Comparison of ENCODE assay signal across 15 cellular contexts in the genomic region with DNA sequence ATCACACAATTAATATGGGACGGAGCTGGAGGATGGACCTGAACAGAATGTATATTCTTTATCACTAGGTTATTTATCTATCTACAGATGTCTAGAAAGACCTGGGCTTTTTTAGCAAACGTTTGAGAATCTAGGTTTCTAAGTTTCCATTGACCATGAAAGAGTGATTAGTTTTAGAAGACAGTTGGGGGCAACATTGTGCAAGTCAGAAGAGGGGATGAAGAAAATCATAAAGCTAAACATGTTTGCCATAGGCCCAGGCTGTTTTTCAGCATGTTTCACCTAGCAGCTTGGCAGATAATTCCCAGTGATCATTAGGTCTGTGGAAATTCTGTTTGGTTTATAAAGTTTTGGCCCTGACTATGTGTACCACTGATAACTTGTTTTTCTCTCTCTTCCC. TPM values are rescaled to one million over a fixed set of nuclear protein-coding genes. Genes with fewer than 3 reads are reported as not detected.
DNase-seq lines count a peak whose midpoint lies in the region; TF ChIP-seq lines count a peak whose summit lies in the region.
"Had no signal": no experiment of that assay in that cellular context is flagged by ENCODE, and none has a peak within 500 bp of the region (broad histone marks: within the 10 kb centered on the region; RNA-seq: fewer than 3 reads in every experiment).

No MANE protein-coding gene starts in this region.

- TF ChIP-seq POLR2A in vagina (IDR thresholded peaks at IDR 0.05), result no peak

- H3F3A ChIP-seq in PC-9 (ENCODE audit: insufficient read depth, low read depth), result peaks cover 18% of the 10 kb centered on the region; the same call in 1 of the 2 replicates

- CTCF ChIA-PET in activated CD4-positive, alpha-beta T cell treated with anti-CD3 and anti-CD28 coated beads, Interleukin-2, amount 10 ng/mL, durations not matched to agents 7 days and 5 days (lab: Charles Lee), result interaction anchor here (0.6 to 1.6 kb wide), 5 partner anchors 11 to 45 kb away, joined by 3 to 5 read pairs (median 4); no protein-coding TSS in a partner anchor
- CTCF ChIA-PET in PC-9 (lab: Charles Lee), result no interaction called here

- H3K9me3 ChIP-seq in PC-9 (ENCODE audit: insufficient read depth, low read depth), result no peaks in the 10 kb centered on the region
- no peaks in the 10 kb centered on the region for H3K9me3 ChIP-seq in vagina
- H3K9me3 ChIP-seq: A549, upper lobe of left lung had no signal

- POLR2A ChIA-PET in activated CD4-positive, alpha-beta T cell treated with anti-CD3 and anti-CD28 coated beads, Interleukin-2, amount 10 ng/mL, durations not matched to agents 7 days and 5 days (lab: Charles Lee), result no interaction called here
- POLR2A ChIA-PET in PC-9 (lab: Charles Lee; ENCODE audit: unreplicated experiment), result interaction anchor here (0.7 kb wide), 1 partner anchor 28 kb away, joined by 8 read pairs; no protein-coding TSS in a partner anchor

- peak overlapping the region; percentile 36; the same call in 1 of the 2 replicates for H3K4me2 ChIP-seq in PC-9
- H3K4me2 ChIP-seq: A549 had no signal

- H4K20me1 ChIP-seq in PC-9 (ENCODE audit: insufficient read depth), result no peaks in the 10 kb centered on the region

- no peak overlapping the region for H3K4me3 Mint-ChIP-seq in activated CD4-positive, alpha-beta T cell treated with anti-CD3 and anti-CD28 coated beads, Interleukin-2, amount 10 ng/mL, durations not matched to agents 7 days and 5 days
- no peak overlapping the region for H3K4me3 Mint-ChIP-seq in chondrocyte (ENCODE audit: unreplicated experiment)
- H3K4me3 Mint-ChIP-seq: activated naive CD4-positive, alpha-beta T cell treated with anti-CD3 and anti-CD28 coated beads for 36 hours had no signal

- peaks cover 27% of the 10 kb centered on the region for H3K4me1 ChIP-seq in PC-9 (replicated peaks; ENCODE audit: insufficient read depth)
- no peaks in the 10 kb centered on the region for H3K4me1 ChIP-seq in vagina
- H3K4me1 ChIP-seq: A549 had no signal

- peak overlapping the region; percentile 6 for H3K27ac Mint-ChIP-seq in activated CD4-positive, alpha-beta T cell treated with anti-CD3 and anti-CD28 coated beads, Interleukin-2, amount 10 ng/mL, durations not matched to agents 7 days and 5 days
- H3K27ac Mint-ChIP-seq in chondrocyte (ENCODE audit: unreplicated experiment), result peak overlapping the region; percentile 87
- H3K27ac Mint-ChIP-seq: activated naive CD4-positive, alpha-beta T cell treated with anti-CD3 and anti-CD28 coated beads for 36 hours; progenitor cell of endocrine pancreas had no signal

- no peak for DNase-seq in activated CD4-positive, alpha-beta T cell treated with anti-CD3 and anti-CD28 coated beads, Interleukin-2, amount 10 ng/mL, durations not matched to agents 7 days and 5 days
- no peak for DNase-seq in activated CD4-positive, alpha-beta T cell treated with anti-CD3 and anti-CD28 coated beads, Interleukin-2, amount 50 U/mL, for 1 hour
- DNase-seq in PC-9, result no peak
- DNase-seq in chondrocyte (ENCODE audit: low spot score), result no peak
- peak; percentile 10 for DNase-seq in renal cortical epithelial cell (ENCODE audit: low read depth)
- DNase-seq in vagina (ENCODE audit: extremely low spot score in 2 of 2), result no peak
- no peak for DNase-seq in NCI-H774 (lab: John Stamatoyannopoulos, UW)
- no peak for DNase-seq in NCI-H1092 (lab: John Stamatoyannopoulos, UW)
- DNase-seq: NCI-H2171, Right ventricle myocardium superior, upper lobe of left lung had no signal

- H3K27me3 Mint-ChIP-seq in activated CD4-positive, alpha-beta T cell treated with anti-CD3 and anti-CD28 coated beads, Interleukin-2, amount 10 ng/mL, durations not matched to agents 7 days and 5 days, result peaks cover 20% of the 10 kb centered on the region
- H3K27me3 Mint-ChIP-seq in chondrocyte (ENCODE audit: low read depth), result no peaks in the 10 kb centered on the region
- H3K27me3 Mint-ChIP-seq: CD8-positive, alpha-beta memory T cell; progenitor cell of endocrine pancreas had no signal

- no peak for TF ChIP-seq CTCF in PC-9 (conservative IDR thresholded peaks at IDR 0.05)
- TF ChIP-seq CTCF in chondrocyte (IDR thresholded peaks at IDR 0.05), result peak; percentile 57
- no peak for TF ChIP-seq CTCF in vagina (IDR thresholded peaks at IDR 0.05)

- H3K27me3 ChIP-seq in PC-9 (ENCODE audit: insufficient read depth, low read depth) (no peaks in the 10 kb centered on the region), vagina (no peaks in the 10 kb centered on the region)
- H3K27me3 ChIP-seq: upper lobe of left lung had no signal

- H3K9me3 Mint-ChIP-seq in activated CD4-positive, alpha-beta T cell treated with anti-CD3 and anti-CD28 coated beads, Interleukin-2, amount 10 ng/mL, durations not matched to agents 7 days and 5 days, result peaks cover 1% of the 10 kb centered on the region
- no peaks in the 10 kb centered on the region for H3K9me3 Mint-ChIP-seq in chondrocyte (ENCODE audit: low read depth)
- H3K9me3 Mint-ChIP-seq: activated naive CD4-positive, alpha-beta T cell treated with anti-CD3 and anti-CD28 coated beads for 36 hours; CD8-positive, alpha-beta memory T cell had no signal

- BruUV-seq in PC-9 (replicated peaks; lab: Mats Ljungman, UMichigan), result no TSS peak

- no peak overlapping the region for H2AFZ ChIP-seq in PC-9

- intact Hi-C loops in PC-9 (cut with micrococcal nuclease; ENCODE audit: unreplicated experiment), result no loop called here
- intact Hi-C loops in vagina (cut with DNase I), result no loop called here

- no peaks in the 10 kb centered on the region for H3K36me3 ChIP-seq in PC-9 (ENCODE audit: low read depth)
- no peaks in the 10 kb centered on the region for H3K36me3 ChIP-seq in vagina
- H3K36me3 ChIP-seq: upper lobe of left lung had no signal

- no peaks in the 10 kb centered on the region for H3K79me2 ChIP-seq in PC-9 (ENCODE audit: low read depth)

- no peaks in the 10 kb centered on the region for H3K9me2 ChIP-seq in PC-9 (ENCODE audit: insufficient read depth)

- H3K4me1 Mint-ChIP-seq in activated CD4-positive, alpha-beta T cell treated with anti-CD3 and anti-CD28 coated beads, Interleukin-2, amount 10 ng/mL, durations not matched to agents 7 days and 5 days, result peaks cover 47% of the 10 kb centered on the region
- H3K4me1 Mint-ChIP-seq in chondrocyte (ENCODE audit: low read depth), result peaks cover 46% of the 10 kb centered on the region

- H3K4me3 ChIP-seq in PC-9 (no peak overlapping the region), vagina (no peak overlapping the region)
- H3K4me3 ChIP-seq: A549, upper lobe of left lung had no signal

- H3K36me3 Mint-ChIP-seq in activated CD4-positive, alpha-beta T cell treated with anti-CD3 and anti-CD28 coated beads, Interleukin-2, amount 10 ng/mL, durations not matched to agents 7 days and 5 days (ENCODE audit: low read depth), result peaks cover 30% of the 10 kb centered on the region
- H3K36me3 Mint-ChIP-seq in chondrocyte (ENCODE audit: low read depth), result peaks cover 3% of the 10 kb centered on the region

- H3K27ac ChIP-seq in PC-9 (peak overlapping the region; percentile 83), vagina (no peak overlapping the region)
- H3K27ac ChIP-seq: A549, upper lobe of left lung had no signal

RNA-seq across cellular contexts. Expression of a gene that starts 44.1 kb away (rescaled TPM):
- total RNA-seq in activated CD4-positive, alpha-beta T cell treated with anti-CD3 and anti-CD28 coated beads, Interleukin-2, amount 10 ng/mL, durations not matched to agents 7 days and 5 days, result under 1 TPM; 0.65 to 0.87 TPM
- total RNA-seq in PC-9 (2021) (33.8 and 40.2 TPM in 2 replicates), chondrocyte (247 to 252 TPM (median 247 TPM) in 3 replicates), renal cortical epithelial cell (27.5 and 37.0 TPM in 2 replicates), vagina (67.0 TPM)
- total RNA-seq: activated naive CD4-positive, alpha-beta T cell treated with anti-CD3 and anti-CD28 coated beads for 36 hours had no signal

RNA-seq across cellular contexts. Expression of a gene that starts 58.6 kb away (rescaled TPM):
- total RNA-seq in activated CD4-positive, alpha-beta T cell treated with anti-CD3 and anti-CD28 coated beads, Interleukin-2, amount 10 ng/mL, durations not matched to agents 7 days and 5 days, result 1 to 10 TPM; 4.4 to 5.6 TPM
- 11.6 and 12.5 TPM in 2 replicates for total RNA-seq in PC-9 (2021)
- 3.2 to 7.5 TPM (median 3.5 TPM) in 3 replicates for total RNA-seq in chondrocyte
- 3.9 and 4.7 TPM in 2 replicates for total RNA-seq in renal cortical epithelial cell
- 5.9 TPM for total RNA-seq in vagina
- total RNA-seq: progenitor cell of endocrine pancreas, Right ventricle myocardium superior had no signal

RNA-seq across cellular contexts. Expression of a gene that starts 59.0 kb away (rescaled TPM):
- 10 to 100 TPM; 15.9 to 16.6 TPM for total RNA-seq in activated CD4-positive, alpha-beta T cell treated with anti-CD3 and anti-CD28 coated beads, Interleukin-2, amount 10 ng/mL, durations not matched to agents 7 days and 5 days
- total RNA-seq in PC-9 (2021) (282 and 404 TPM in 2 replicates), chondrocyte (20.7 to 31.7 TPM (median 21.2 TPM) in 3 replicates), renal cortical epithelial cell (25.0 and 36.3 TPM in 2 replicates), vagina (25.8 TPM)
- total RNA-seq: progenitor cell of endocrine pancreas had no signal

Comparison
In these comparisons a context has a peak if more than half of its experiments do, and no peak if none do; other contexts are left out.
1. RNA of a gene that starts 44.1 kb away (total RNA-seq): 247 to 252 TPM in chondrocyte, 67.0 TPM in vagina (single experiment), 33.8 to 40.2 TPM in PC-9 and 27.5 to 37.0 TPM in renal cortical epithelial cell; 0.65 to 0.87 TPM in activated CD4-positive, alpha-beta T cell treated with anti-CD3 and anti-CD28 coated beads, Interleukin-2, amount 10 ng/mL, durations not matched to agents 7 days and 5 days; every median in the first group is over 10 times any median in the second.